ENCODE assay signal across 19 cellular contexts in genomic region chr3:189298469-189299375, GRCh38.
A peak's percentile ranks its signal among the peaks of the same experiment; 100 is the strongest.
DNase-seq lines count a peak whose midpoint lies in the region; ATAC-seq and TF ChIP-seq lines count a peak whose summit lies in the region.
"Had no signal": no experiment of that assay in that cellular context is flagged by ENCODE, and none has a peak within 500 bp of the region (broad histone marks: within the 10 kb centered on the region; RNA-seq: fewer than 3 reads in every experiment).

No MANE protein-coding gene starts in this region.

- no peaks in the 10 kb centered on the region for H3K79me2 ChIP-seq in GM23248 (ENCODE audit: insufficient read depth)
- H3K79me2 ChIP-seq: hepatocyte had no signal

- peaks cover 2% of the 10 kb centered on the region; the same call in 1 of the 2 replicates for H3K9me2 ChIP-seq in GM23248 (ENCODE audit: insufficient read depth)

- peaks cover 18% of the 10 kb centered on the region for H3K36me3 Mint-ChIP-seq in activated CD4-positive, alpha-beta T cell treated with anti-CD3 and anti-CD28 coated beads, Interleukin-2, amount 10 ng/mL, durations not matched to agents 7 days and 5 days (ENCODE audit: low read depth)
- H3K36me3 Mint-ChIP-seq in activated T-helper 2 cell treated with anti-CD3 and anti-CD28 coated beads, Interferon-gamma antibody, Interleukin-2, Interleukin-4, amounts not matched to agents 10 μg/mL and 5 μg/mL and 100 μg/mL, durations not matched to agents 14 hours and 24 hours and 36 hours (ENCODE audit: low read depth) = peaks cover 32% of the 10 kb centered on the region
- peaks cover 0 to 24% (median 0%) of the 10 kb centered on the region in 5 donors for H3K36me3 Mint-ChIP-seq in naive thymus-derived CD4-positive, alpha-beta T cell
- H3K36me3 Mint-ChIP-seq: type B pancreatic cell had no signal

- peaks cover 13% of the 10 kb centered on the region for H3K9me3 Mint-ChIP-seq in activated CD4-positive, alpha-beta T cell treated with anti-CD3 and anti-CD28 coated beads, Interleukin-2, amount 10 ng/mL, durations not matched to agents 7 days and 5 days
- H3K9me3 Mint-ChIP-seq in activated T-helper 2 cell treated with anti-CD3 and anti-CD28 coated beads, Interferon-gamma antibody, Interleukin-2, Interleukin-4, amounts not matched to agents 10 μg/mL and 5 μg/mL and 100 μg/mL, durations not matched to agents 14 hours and 24 hours and 36 hours = peaks cover 5% of the 10 kb centered on the region
- H3K9me3 Mint-ChIP-seq in naive thymus-derived CD4-positive, alpha-beta T cell = peaks cover 0 to 5% (median 0%) of the 10 kb centered on the region in 11 donors
- H3K9me3 Mint-ChIP-seq: CD8-positive, alpha-beta memory T cell; dendritic cell treated with granulocyte-macrophage colony-stimulating factor and Interleukin-4, amounts not matched to agents 40 ng/mL and 50 ng/mL, for 4 days; type B pancreatic cell had no signal

- peak overlapping the region; percentile 69 for H3K27ac Mint-ChIP-seq in activated CD4-positive, alpha-beta T cell treated with anti-CD3 and anti-CD28 coated beads, Interleukin-2, amount 10 ng/mL, durations not matched to agents 7 days and 5 days
- H3K27ac Mint-ChIP-seq in activated T-helper 2 cell treated with anti-CD3 and anti-CD28 coated beads, Interferon-gamma antibody, Interleukin-2, Interleukin-4, amounts not matched to agents 10 μg/mL and 5 μg/mL and 100 μg/mL, durations not matched to agents 14 hours and 24 hours and 36 hours = peak overlapping the region; percentile 91
- peak overlapping the region; percentile 16 to 85 (median 63) for H3K27ac Mint-ChIP-seq in naive thymus-derived CD4-positive, alpha-beta T cell
- H3K27ac Mint-ChIP-seq: CD8-positive, alpha-beta memory T cell; dendritic cell treated with granulocyte-macrophage colony-stimulating factor and Interleukin-4, amounts not matched to agents 40 ng/mL and 50 ng/mL, for 4 days; type B pancreatic cell had no signal

- H4K20me1 ChIP-seq in GM23248 (ENCODE audit: insufficient read depth) = no peaks in the 10 kb centered on the region

- no peaks in the 10 kb centered on the region; the same call in 1 of the 2 replicates for H3F3A ChIP-seq in GM23248 (ENCODE audit: insufficient read depth)

- H3K4me1 ChIP-seq in GM23248 (ENCODE audit: insufficient read depth) (peaks cover 7% of the 10 kb centered on the region; the same call in 1 of the 2 replicates), vagina (no peaks in the 10 kb centered on the region)
- H3K4me1 ChIP-seq in naive thymus-derived CD4-positive, alpha-beta T cell (ENCODE audit: control insufficient read depth in 2 of 2, insufficient read depth in 2 of 2, low read length in 2 of 2) = peaks cover 0 to 13% of the 10 kb centered on the region in 2 donors

- H3K27me3 ChIP-seq in GM23248 (replicated peaks; ENCODE audit: insufficient read depth) = no peaks in the 10 kb centered on the region
- no peaks in the 10 kb centered on the region for H3K27me3 ChIP-seq in naive thymus-derived CD4-positive, alpha-beta T cell (ENCODE audit: control insufficient read depth in 2 of 2, insufficient read depth in 2 of 2, low read length in 2 of 2)
- H3K27me3 ChIP-seq in vagina = no peaks in the 10 kb centered on the region
- H3K27me3 ChIP-seq: hepatocyte, MG63 had no signal

- no peak overlapping the region for H3K4me3 Mint-ChIP-seq in activated CD4-positive, alpha-beta T cell treated with anti-CD3 and anti-CD28 coated beads, Interleukin-2, amount 10 ng/mL, durations not matched to agents 7 days and 5 days
- H3K4me3 Mint-ChIP-seq in activated T-helper 2 cell treated with anti-CD3 and anti-CD28 coated beads, Interferon-gamma antibody, Interleukin-2, Interleukin-4, amounts not matched to agents 10 μg/mL and 5 μg/mL and 100 μg/mL, durations not matched to agents 14 hours and 24 hours and 36 hours (ENCODE audit: low read depth) = peak overlapping the region; percentile 35
- peak overlapping the region in 9 of 10 donors; percentile 6 to 71 (median 51) for H3K4me3 Mint-ChIP-seq in naive thymus-derived CD4-positive, alpha-beta T cell
- H3K4me3 Mint-ChIP-seq: CD8-positive, alpha-beta memory T cell; dendritic cell treated with granulocyte-macrophage colony-stimulating factor and Interleukin-4, amounts not matched to agents 40 ng/mL and 50 ng/mL, for 4 days; type B pancreatic cell had no signal

- no peak for ATAC-seq in naive thymus-derived CD4-positive, alpha-beta T cell
- no peak for ATAC-seq in HG03139 (IDR thresholded peaks at IDR 0.05; ENCODE audit: unreplicated experiment)
- ATAC-seq: Panc1, sciatic nerve had no signal

- WGBS in GM23248 (ENCODE audit: low coverage in 1 of 2, low lambda C conversion rate in 2 of 2, missing lambda C conversion rate in 2 of 2), 2 experiments = 89 to 97% methylated on average over 4 of the region's 4 CpGs

- no peak overlapping the region for H3K4me2 ChIP-seq in GM23248 (ENCODE audit: unreplicated experiment)
- H3K4me2 ChIP-seq: hepatocyte had no signal

- H3K9ac ChIP-seq in GM23248 = no peak overlapping the region

- no peak for TF ChIP-seq POLR2A in vagina (IDR thresholded peaks at IDR 0.05)

- H3K9me3 ChIP-seq in GM23248 (ENCODE audit: low read depth) (no peaks in the 10 kb centered on the region), vagina (no peaks in the 10 kb centered on the region)
- H3K9me3 ChIP-seq in naive thymus-derived CD4-positive, alpha-beta T cell (ENCODE audit: control insufficient read depth in 2 of 3, low read length in 3 of 3) = no peaks in the 10 kb centered on the region
- H3K9me3 ChIP-seq: MG63 had no signal

- POLR2A ChIA-PET in activated CD4-positive, alpha-beta T cell treated with anti-CD3 and anti-CD28 coated beads, Interleukin-2, amount 10 ng/mL, durations not matched to agents 7 days and 5 days (lab: Charles Lee) = interaction anchor here (0.6 kb wide), 1 partner anchor 57 kb away, joined by 4 read pairs; no protein-coding TSS in a partner anchor
- POLR2A ChIA-PET in naive thymus-derived CD4-positive, alpha-beta T cell (lab: Charles Lee) = interaction anchor here (0.7 to 1.2 kb wide), 4 partner anchors 23 to 31 kb away, joined by 3 read pairs; no protein-coding TSS in a partner anchor

- intact Hi-C loops in activated T-helper 2 cell treated with anti-CD3 and anti-CD28 coated beads, Interferon-gamma antibody, Interleukin-2, Interleukin-4, amounts not matched to agents 10 μg/mL and 5 μg/mL and 100 μg/mL, durations not matched to agents 14 hours and 24 hours and 36 hours (cut with micrococcal nuclease) = loop anchor here (1.0 kb wide), 2 partner anchors 10 kb away; no protein-coding TSS in a partner anchor
- intact Hi-C loops in naive thymus-derived CD4-positive, alpha-beta T cell (cut with micrococcal nuclease) = loop anchor here in 1 of 2 donors (1.0 to 2.0 kb wide), 3 partner anchors 9 to 26 kb away; no protein-coding TSS in a partner anchor
- intact Hi-C loops in vagina (cut with DNase I) = no loop called here

- no peak overlapping the region for H2AFZ ChIP-seq in GM23248
- H2AFZ ChIP-seq: hepatocyte had no signal

- in situ Hi-C loops in GM23248 (cut with MboI) = no loop called here

- peaks cover 39% of the 10 kb centered on the region for H3K4me1 Mint-ChIP-seq in activated CD4-positive, alpha-beta T cell treated with anti-CD3 and anti-CD28 coated beads, Interleukin-2, amount 10 ng/mL, durations not matched to agents 7 days and 5 days
- peaks cover 76% of the 10 kb centered on the region for H3K4me1 Mint-ChIP-seq in activated T-helper 2 cell treated with anti-CD3 and anti-CD28 coated beads, Interferon-gamma antibody, Interleukin-2, Interleukin-4, amounts not matched to agents 10 μg/mL and 5 μg/mL and 100 μg/mL, durations not matched to agents 14 hours and 24 hours and 36 hours (ENCODE audit: low read depth)
- H3K4me1 Mint-ChIP-seq in naive thymus-derived CD4-positive, alpha-beta T cell = peaks cover 19 to 87% (median 59%) of the 10 kb centered on the region in 7 donors

- DNase-seq in activated CD4-positive, alpha-beta T cell treated with anti-CD3 and anti-CD28 coated beads, Interleukin-2, amount 10 ng/mL, durations not matched to agents 7 days and 5 days = no peak
- no peak for DNase-seq in activated CD4-positive, alpha-beta T cell treated with anti-CD3 and anti-CD28 coated beads, Interleukin-2, amount 50 U/mL, for 48 hours
- DNase-seq in GM23248 (peak; percentile 28), vagina (ENCODE audit: extremely low spot score in 2 of 2) (no peak), T-helper 9 cell (no peak)
- no peak for DNase-seq in activated T-helper 2 cell treated with anti-CD3 and anti-CD28 coated beads, Interferon-gamma antibody, Interleukin-2, Interleukin-4, amounts not matched to agents 10 μg/mL and 5 μg/mL and 100 μg/mL, durations not matched to agents 14 hours and 24 hours and 36 hours (ENCODE audit: low spot score)
- DNase-seq in naive thymus-derived CD4-positive, alpha-beta T cell = peak in 3 of 9 donors; percentile 13 to 30 (median 14)
- DNase-seq: CD8-positive, alpha-beta memory T cell; MG63; NCI-H1930; NCI-H510A; nucleus accumbens; SW 1271 had no signal

- no peak overlapping the region for H3K27ac ChIP-seq in GM23248
- no peak overlapping the region for H3K27ac ChIP-seq in naive thymus-derived CD4-positive, alpha-beta T cell (ENCODE audit: low read depth, low read length)
- H3K27ac ChIP-seq in vagina = no peak overlapping the region
- H3K27ac ChIP-seq: hepatocyte had no signal

- H3K27me3 Mint-ChIP-seq in activated CD4-positive, alpha-beta T cell treated with anti-CD3 and anti-CD28 coated beads, Interleukin-2, amount 10 ng/mL, durations not matched to agents 7 days and 5 days = peaks cover 2% of the 10 kb centered on the region
- H3K27me3 Mint-ChIP-seq in activated T-helper 2 cell treated with anti-CD3 and anti-CD28 coated beads, Interferon-gamma antibody, Interleukin-2, Interleukin-4, amounts not matched to agents 10 μg/mL and 5 μg/mL and 100 μg/mL, durations not matched to agents 14 hours and 24 hours and 36 hours (ENCODE audit: low read depth) = no peaks in the 10 kb centered on the region
- no peaks in the 10 kb centered on the region for H3K27me3 Mint-ChIP-seq in naive thymus-derived CD4-positive, alpha-beta T cell
- H3K27me3 Mint-ChIP-seq: dendritic cell treated with granulocyte-macrophage colony-stimulating factor and Interleukin-4, amounts not matched to agents 40 ng/mL and 50 ng/mL, for 4 days had no signal

- no peaks in the 10 kb centered on the region for H3K36me3 ChIP-seq in GM23248 (ENCODE audit: low read depth)
- no peaks in the 10 kb centered on the region for H3K36me3 ChIP-seq in naive thymus-derived CD4-positive, alpha-beta T cell (ENCODE audit: control insufficient read depth in 2 of 3, insufficient read depth in 3 of 3, low read length in 3 of 3)
- H3K36me3 ChIP-seq in vagina = no peaks in the 10 kb centered on the region
- H3K36me3 ChIP-seq: MG63 had no signal

- TF ChIP-seq CTCF in vagina (IDR thresholded peaks at IDR 0.05) = no peak

- H3K4me3 ChIP-seq in GM23248 = no peak overlapping the region
- no peak overlapping the region for H3K4me3 ChIP-seq in naive thymus-derived CD4-positive, alpha-beta T cell (ENCODE audit: low read length)
- H3K4me3 ChIP-seq in vagina = no peak overlapping the region
- H3K4me3 ChIP-seq: hepatocyte, MG63 had no signal

- CTCF ChIA-PET in activated CD4-positive, alpha-beta T cell treated with anti-CD3 and anti-CD28 coated beads, Interleukin-2, amount 10 ng/mL, durations not matched to agents 7 days and 5 days (lab: Charles Lee) = interaction anchor here (0.7 to 3.8 kb wide), 2 partner anchors 9 to 369 kb away, joined by 4 to 18 read pairs; no protein-coding TSS in a partner anchor
- CTCF ChIA-PET in naive thymus-derived CD4-positive, alpha-beta T cell (lab: Charles Lee) = interaction anchor here (0.7 to 1.0 kb wide), 2 partner anchors 8 to 13 kb away, joined by 3 to 4 read pairs; no protein-coding TSS in a partner anchor
